ENCODE assay signal across 7 cellular contexts in the genomic region with DNA sequence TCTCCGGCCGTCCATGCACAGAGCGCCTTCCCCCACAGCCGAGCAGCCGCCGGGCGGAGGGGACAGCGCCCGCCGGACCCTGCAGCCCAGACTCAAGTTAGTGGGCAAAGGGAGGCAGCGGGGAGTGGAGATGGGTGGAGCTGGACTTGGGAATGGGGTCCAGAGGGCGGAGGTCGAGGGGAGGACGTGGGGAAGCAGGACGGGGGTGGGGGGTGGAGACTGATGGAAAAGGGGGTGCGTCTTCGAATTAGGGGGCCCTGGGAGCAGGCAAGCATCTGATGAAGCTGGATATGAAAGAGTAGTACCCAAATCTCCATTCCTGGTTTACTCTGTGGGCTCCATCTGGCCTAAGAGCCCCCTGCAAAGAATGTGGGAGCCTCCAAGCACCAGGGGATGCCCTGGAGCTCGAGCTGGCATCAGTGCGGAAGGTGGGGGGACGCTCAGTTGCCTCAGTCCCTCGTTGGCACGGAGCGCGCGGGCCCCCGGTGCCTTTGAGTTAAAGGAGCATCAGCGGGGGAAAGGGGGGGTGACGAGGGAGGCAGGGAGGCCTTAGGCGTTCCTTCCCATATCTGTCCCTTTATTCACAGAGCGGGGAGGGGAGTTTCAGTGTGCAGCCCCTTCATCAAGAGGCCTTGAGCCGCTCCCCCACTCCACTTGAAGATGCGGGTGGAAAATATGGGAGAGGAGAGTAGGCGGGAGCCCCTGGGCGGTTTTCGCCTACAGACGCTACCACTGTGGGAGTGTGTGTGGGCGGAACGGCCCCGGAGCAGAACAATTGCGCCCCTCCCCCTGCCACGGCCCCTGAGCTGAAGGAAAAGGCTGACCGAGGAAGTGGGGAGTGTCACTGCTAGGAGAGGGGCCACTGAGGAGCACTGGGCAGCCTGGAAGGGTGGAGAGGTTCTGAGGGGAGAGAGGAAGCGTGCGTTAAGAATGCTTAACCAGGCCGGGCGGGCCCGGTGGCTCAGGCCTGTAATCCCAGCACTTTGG. TPM values are rescaled to one million over a fixed set of nuclear protein-coding genes. Genes with fewer than 3 reads are reported as not detected.
DNase-seq lines count a peak whose midpoint lies in the region; ATAC-seq and TF ChIP-seq lines count a peak whose summit lies in the region.

No MANE protein-coding gene starts in this region.

- H3K27ac Mint-ChIP-seq in H9: peak overlapping the region; percentile 50 to 93 (median 55); a peak in 5 of 7 replicates

- H3K36me3 ChIP-seq in adipocyte (ENCODE audit: control insufficient read depth, insufficient read depth, low read length, severe bottlenecking): peaks cover 32% of the 10 kb centered on the region
- H3K36me3 ChIP-seq in ovary: no peaks in the 10 kb centered on the region

- no peaks in the 10 kb centered on the region for H3K27me3 Mint-ChIP-seq in H9 (ENCODE audit: low read depth)

- no peak overlapping the region for H3K23ac ChIP-seq in H9 (ENCODE audit: insufficient read length, low read depth, low read length)

- peaks cover 54 to 62% of the 10 kb centered on the region in 2 experiments for H3K4me1 Mint-ChIP-seq in H9

- H3K36me3 Mint-ChIP-seq in H9 (ENCODE audit: insufficient read depth in 1 of 3, low read depth in 3 of 3): peaks cover 13 to 43% (median 34%) of the 10 kb centered on the region in 3 experiments

- H3K4me3 ChIP-seq in adipocyte (ENCODE audit: low read length) (peak overlapping the region; percentile 94), ovary (peak overlapping the region; percentile 67)

- H2AK5ac ChIP-seq in H9 (ENCODE audit: insufficient read length, low read length): no peak overlapping the region

- TF ChIP-seq POLR2A in ovary (IDR thresholded peaks at IDR 0.05): no peak

- H4K20me1 ChIP-seq in H9 (ENCODE audit: control insufficient read depth, insufficient read depth, insufficient read length): no peaks in the 10 kb centered on the region

- no peak overlapping the region for H4K5ac ChIP-seq in H9 (ENCODE audit: insufficient read length, low read depth, low read length)

- H3K9ac ChIP-seq in H9 (ENCODE audit: extremely low read depth, insufficient read length, low read length) (peak overlapping the region; percentile 42), adipocyte (ENCODE audit: low read length) (peak overlapping the region; percentile 98)

- no peaks in the 10 kb centered on the region; a peak in 1 of 5 replicates for H3K9me3 Mint-ChIP-seq in H9

- no peaks in the 10 kb centered on the region for H3K79me1 ChIP-seq in H9 (ENCODE audit: insufficient read depth, low read depth, low read length, poor library complexity, severe bottlenecking)

- H3K27me3 ChIP-seq in H9 (ENCODE audit: insufficient read depth, low read length) (no peaks in the 10 kb centered on the region), adipocyte (replicated peaks; ENCODE audit: control insufficient read depth, insufficient read depth, low read length) (no peaks in the 10 kb centered on the region), ovary (no peaks in the 10 kb centered on the region)

- intact Hi-C loops in Right ventricle myocardium superior (cut with DNase I) (no loop called here), ovary (cut with DNase I) (loop anchor here in 2 of 4 donors (2.0 kb wide), 2 partner anchors 17 to 21 kb away; partner anchors contain the start of gene STAT6 (in 1 of the 2))

- ATAC-seq in Right ventricle myocardium superior (ENCODE audit: poor library complexity): no peak
- no peak for ATAC-seq in GM19023 (IDR thresholded peaks at IDR 0.05; ENCODE audit: unreplicated experiment)
- ATAC-seq in GM18498 (IDR thresholded peaks at IDR 0.05; ENCODE audit: unreplicated experiment): no peak

- no peak overlapping the region for H2BK15ac ChIP-seq in H9 (ENCODE audit: low read depth, low read length)

- no peak overlapping the region for H2BK20ac ChIP-seq in H9 (ENCODE audit: low read depth, low read length, poor library complexity, severe bottlenecking)

- no peak for TF ChIP-seq EP300 in ovary (IDR thresholded peaks at IDR 0.05)

- H4K91ac ChIP-seq in H9 (ENCODE audit: insufficient read length, low read depth, low read length): no peak overlapping the region

- no peak overlapping the region for H3T11ph ChIP-seq in H9 (ENCODE audit: low read length)

- WGBS in H9 (ENCODE audit: extremely low coverage, insufficient read length, low lambda C conversion rate): no CpG with 5 or more reads among the region's 47 CpGs
- 0 to 1% (median 0%) methylated on average over 47 of the region's 47 CpGs for WGBS in ovary, 3 donors

- peak overlapping the region; percentile 56 for H3K4me2 ChIP-seq in H9 (ENCODE audit: insufficient read depth, insufficient read length, low read length)

- H2BK120ac ChIP-seq in H9 (ENCODE audit: low read depth, low read length, poor library complexity, severe bottlenecking): no peak overlapping the region

- H3K4ac ChIP-seq in H9 (ENCODE audit: low read depth, low read length): no peak overlapping the region

- no peak overlapping the region for H2AFZ ChIP-seq in H9 (ENCODE audit: low read length)

- H2BK5ac ChIP-seq in H9 (ENCODE audit: insufficient read length, low read length): no peak overlapping the region

- H3K9me3 ChIP-seq in H9 (ENCODE audit: control insufficient read depth, low read depth, low read length) (no peaks in the 10 kb centered on the region), adipocyte (ENCODE audit: control insufficient read depth, low read length) (no peaks in the 10 kb centered on the region), ovary (no peaks in the 10 kb centered on the region)

- H3K27ac ChIP-seq in H9 (ENCODE audit: insufficient read length, low read depth, low read length) (no peak overlapping the region), ovary (peak overlapping the region; percentile 93 to 99)

- no peak for DNase-seq in H9
- peak; percentile 65 for DNase-seq in RKO (ENCODE audit: low spot score)
- peak; percentile 84 for DNase-seq in adipocyte (ENCODE audit: low read depth)
- DNase-seq in Right ventricle myocardium superior: peak; percentile 89
- peak; percentile 80 to 87 (median 81) for DNase-seq in ovary

- H3K4me1 ChIP-seq in H9 (ENCODE audit: insufficient read depth, low read length): no peaks in the 10 kb centered on the region; the same call in 1 of the 2 replicates
- peaks cover 58% of the 10 kb centered on the region for H3K4me1 ChIP-seq in adipocyte (ENCODE audit: control insufficient read depth, insufficient read depth, low read length)
- H3K4me1 ChIP-seq in ovary (ENCODE audit: insufficient read depth): peaks cover 26% of the 10 kb centered on the region

- no peak overlapping the region for H4K8ac ChIP-seq in H9 (replicated peaks; ENCODE audit: insufficient read length, low read depth, low read length)

- H3K23me2 ChIP-seq in H9 (ENCODE audit: insufficient read length, low read depth, low read length, poor library complexity, severe bottlenecking): peaks cover 9% of the 10 kb centered on the region

- no peak overlapping the region for H2BK12ac ChIP-seq in H9 (ENCODE audit: insufficient read length, low read depth, low read length)

- peak overlapping the region; percentile 89 to 93 for H3K4me3 Mint-ChIP-seq in H9

- no peak overlapping the region for H3K18ac ChIP-seq in H9 (ENCODE audit: insufficient read length, low read depth, low read length)

- H3K79me2 ChIP-seq in H9 (ENCODE audit: insufficient read depth, low read length): no peaks in the 10 kb centered on the region; the same call in 1 of the 2 replicates

- H3K14ac ChIP-seq in H9 (ENCODE audit: insufficient read depth, low read length): no peak overlapping the region

- H3K56ac ChIP-seq in H9 (ENCODE audit: insufficient read length, low read depth, low read length): no peak overlapping the region

- TF ChIP-seq CTCF in H9 (conservative IDR thresholded peaks at IDR 0.05): no peak
- TF ChIP-seq CTCF in ovary (IDR thresholded peaks at IDR 0.05): no peak

RNA-seq across cellular contexts. Expression of gene NAB2, which starts 0.6 kb away (rescaled TPM):
- total RNA-seq in H9 (2021): 67.8 and 68.1 TPM in 2 replicates
- total RNA-seq in Right ventricle myocardium superior: 10.3 TPM
- 100 to 1,000 TPM in 1 of 7 donors, 10 to 100 TPM in 6; 37.6 to 103 (median 70.8) TPM for total RNA-seq in ovary
- 10 to 100 TPM; 27.5 to 47.4 TPM for polyA plus RNA-seq in ovary

RNA-seq across cellular contexts. Expression of gene NEMP1, which starts 11.0 kb away (rescaled TPM):
- total RNA-seq in H9 (2021): 50.1 and 53.0 TPM in 2 replicates
- 3.0 TPM for total RNA-seq in Right ventricle myocardium superior
- 10 to 100 TPM in 5 of 7 donors, 1 to 10 TPM in 2; 6.8 to 14.9 (median 10.8) TPM for total RNA-seq in ovary
- polyA plus RNA-seq in ovary: 10 to 100 TPM in 1 of 2 donors, 1 to 10 TPM in 1; 5.8 to 11.1 TPM

RNA-seq across cellular contexts. Expression of gene STAT6, which starts 21.6 kb away (rescaled TPM):
- total RNA-seq in H9 (2021): 42.9 and 44.4 TPM in 2 replicates
- 49.5 TPM for total RNA-seq in Right ventricle myocardium superior
- 100 to 1,000 TPM in 5 of 7 donors, 10 to 100 TPM in 2; 67.4 to 211 (median 168) TPM for total RNA-seq in ovary
- 100 to 1,000 TPM; 145 to 158 TPM for polyA plus RNA-seq in ovary

RNA-seq across cellular contexts. Expression of gene LRP1, which starts 38.7 kb away (rescaled TPM):
- total RNA-seq in H9 (2021) (98.4 and 115 TPM in 2 replicates), Right ventricle myocardium superior (121 TPM), ovary (100 to 1,000 TPM; 148 to 640 (median 405) TPM)
- polyA plus RNA-seq in ovary: 100 to 1,000 TPM in 1 of 2 donors, 10 to 100 TPM in 1; 76.4 to 168 TPM

RNA-seq across cellular contexts. Expression of gene MYO1A, which starts 39.6 kb away (rescaled TPM):
- total RNA-seq in H9 (2021) (0.26 TPM in 1 of 2 replicates, not detected in the other), Right ventricle myocardium superior (0.08 TPM), ovary (1 to 10 TPM in 1 of 7 donors, under 1 TPM in 4, not detected in 2; 0.10 to 2.6 (median 0.23) TPM)
- polyA plus RNA-seq in ovary: under 1 TPM; 0.08 to 0.38 TPM
